9 cellular contexts compared by ENCODE assay signal in the genomic region with DNA sequence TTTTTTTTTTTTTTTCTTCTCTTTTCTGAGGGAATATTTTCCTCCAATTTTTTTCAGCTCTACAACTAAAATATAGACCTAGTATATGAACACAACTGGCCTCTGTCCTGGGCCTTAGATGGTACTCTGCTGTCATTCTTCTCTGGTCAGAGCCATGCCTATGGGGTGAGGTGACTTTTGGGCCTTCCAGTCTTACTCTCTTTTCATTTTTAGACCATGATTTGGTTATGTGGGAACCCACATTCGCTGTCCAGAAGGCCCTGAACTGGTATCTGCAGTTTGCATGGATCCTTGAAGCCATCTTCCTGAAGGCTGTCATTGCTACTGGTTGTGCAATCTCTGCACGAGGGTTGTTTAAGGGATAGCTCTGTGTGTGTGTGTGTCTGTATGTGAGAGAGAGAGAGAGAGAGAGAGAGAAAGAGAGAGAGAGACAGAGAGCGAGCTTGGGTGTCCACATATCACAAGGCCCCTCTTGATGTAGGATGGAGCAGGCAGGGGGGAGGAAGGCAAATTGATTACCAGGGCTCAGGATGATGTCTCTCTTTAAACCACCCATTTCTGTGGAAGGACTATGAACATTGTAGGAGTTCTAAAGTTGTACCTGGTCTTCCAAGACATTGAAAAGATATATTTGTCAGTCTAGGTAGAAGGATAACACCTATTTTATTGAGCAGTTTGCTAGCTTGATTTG. TPM values are rescaled to one million over a fixed set of nuclear protein-coding genes. Genes with fewer than 3 reads are reported as not detected.
A peak's percentile ranks its signal among the peaks of the same experiment; 100 is the strongest.
DNase-seq lines count a peak whose midpoint lies in the region; ATAC-seq, FAIRE-seq and TF ChIP-seq lines count a peak whose summit lies in the region.
"Had no signal": no experiment of that assay in that cellular context is flagged by ENCODE, and none has a peak within 500 bp of the region (broad histone marks: within the 10 kb centered on the region; RNA-seq: fewer than 3 reads in every experiment).

No MANE protein-coding gene starts in this region.

- no peak overlapping the region for H2AFZ ChIP-seq in PC-9

- DNase-seq in activated T-cell treated with anti-CD3 and anti-CD28 coated beads, Interleukin-2, amount 50 U/mL, for 72 hours: no peak
- DNase-seq in activated T-cell treated with anti-CD3 and anti-CD28 coated beads for 4 hours: no peak
- DNase-seq in left lobe of liver (ENCODE audit: low spot score): no peak
- no peak for DNase-seq in type B pancreatic cell (ENCODE audit: extremely low spot score, unreplicated experiment)
- DNase-seq in urothelium cell line (ENCODE audit: low spot score): no peak
- no peak for DNase-seq in DMS53 (lab: John Stamatoyannopoulos, UW)
- no peak for DNase-seq in PC-9
- DNase-seq: NCI-H524 treated with DMSO at 0.1 percent for 48 hours had no signal

- H3F3A ChIP-seq in PC-9 (ENCODE audit: insufficient read depth, low read depth): no peaks in the 10 kb centered on the region

- peaks cover 21% of the 10 kb centered on the region for H3K4me1 ChIP-seq in PC-9 (replicated peaks; ENCODE audit: insufficient read depth)

- H3K27me3 Mint-ChIP-seq in activated T-cell treated with anti-CD3 and anti-CD28 coated beads, Interleukin-2, amount 50 U/mL, for 72 hours (ENCODE audit: low read depth): no peaks in the 10 kb centered on the region
- H3K27me3 Mint-ChIP-seq in activated naive CD8-positive, alpha-beta T cell: no peaks in the 10 kb centered on the region
- H3K27me3 Mint-ChIP-seq in type B pancreatic cell: no peaks in the 10 kb centered on the region

- peaks cover 8 to 22% of the 10 kb centered on the region in 2 donors for H3K36me3 Mint-ChIP-seq in activated T-cell treated with anti-CD3 and anti-CD28 coated beads, Interleukin-2, amount 50 U/mL, for 72 hours (ENCODE audit: insufficient read depth in 2 of 2)
- peaks cover 38% of the 10 kb centered on the region for H3K36me3 Mint-ChIP-seq in activated naive CD8-positive, alpha-beta T cell
- peaks cover 33% of the 10 kb centered on the region for H3K36me3 Mint-ChIP-seq in type B pancreatic cell

- H3K9me3 ChIP-seq in PC-9 (ENCODE audit: insufficient read depth, low read depth): no peaks in the 10 kb centered on the region

- H4K20me1 ChIP-seq in PC-9 (ENCODE audit: insufficient read depth): no peaks in the 10 kb centered on the region

- peak overlapping the region; percentile 80 to 97 for H3K4me3 Mint-ChIP-seq in activated T-cell treated with anti-CD3 and anti-CD28 coated beads, Interleukin-2, amount 50 U/mL, for 72 hours
- H3K4me3 Mint-ChIP-seq in activated naive CD8-positive, alpha-beta T cell: peak overlapping the region; percentile 99
- peak overlapping the region; percentile 2 for H3K4me3 Mint-ChIP-seq in type B pancreatic cell

- H3K36me3 ChIP-seq in PC-9 (ENCODE audit: low read depth): no peaks in the 10 kb centered on the region

- peaks cover 96% of the 10 kb centered on the region for H3K4me1 Mint-ChIP-seq in activated T-cell treated with anti-CD3 and anti-CD28 coated beads, Interleukin-2, amount 50 U/mL, for 72 hours (ENCODE audit: low read depth)
- H3K4me1 Mint-ChIP-seq in activated naive CD8-positive, alpha-beta T cell (ENCODE audit: low read depth): peaks cover 77% of the 10 kb centered on the region
- H3K4me1 Mint-ChIP-seq in type B pancreatic cell (ENCODE audit: unreplicated experiment): peaks cover 45% of the 10 kb centered on the region

- H3K27ac Mint-ChIP-seq in activated T-cell treated with anti-CD3 and anti-CD28 coated beads, Interleukin-2, amount 50 U/mL, for 72 hours: peak overlapping the region; percentile 74
- peak overlapping the region; percentile 96 for H3K27ac Mint-ChIP-seq in activated naive CD8-positive, alpha-beta T cell
- H3K27ac Mint-ChIP-seq in type B pancreatic cell: no peak overlapping the region

- CTCF ChIA-PET in PC-9 (lab: Charles Lee): interaction anchor here (0.6 kb wide), 2 partner anchors 382 to 569 kb away, joined by 3 to 6 read pairs; no protein-coding TSS in a partner anchor

- H3K27me3 ChIP-seq in PC-9 (ENCODE audit: insufficient read depth, low read depth): no peaks in the 10 kb centered on the region

- intact Hi-C loops in PC-9 (cut with micrococcal nuclease; ENCODE audit: unreplicated experiment): no loop called here

- no peak overlapping the region for H3K4me3 ChIP-seq in PC-9

- no peak overlapping the region for H3K27ac ChIP-seq in PC-9

- POLR2A ChIA-PET in PC-9 (lab: Charles Lee; ENCODE audit: unreplicated experiment): interaction anchor here (0.6 kb wide), 2 partner anchors 46 to 1348 kb away, joined by 11 to 38 read pairs; no protein-coding TSS in a partner anchor

- no peak for TF ChIP-seq CTCF in type B pancreatic cell (conservative IDR thresholded peaks at IDR 0.05)
- TF ChIP-seq CTCF in PC-9 (conservative IDR thresholded peaks at IDR 0.05): no peak

- FAIRE-seq in urothelium cell line (lab: Jason Lieb, UNC): no peak

- no peaks in the 10 kb centered on the region for H3K9me3 Mint-ChIP-seq in activated T-cell treated with anti-CD3 and anti-CD28 coated beads, Interleukin-2, amount 50 U/mL, for 72 hours
- no peaks in the 10 kb centered on the region for H3K9me3 Mint-ChIP-seq in activated naive CD8-positive, alpha-beta T cell (ENCODE audit: low read depth)
- H3K9me3 Mint-ChIP-seq in type B pancreatic cell: peaks cover 18% of the 10 kb centered on the region

- BruUV-seq in PC-9 (replicated peaks; lab: Mats Ljungman, UMichigan): no TSS peak

- no peak overlapping the region for H3K4me2 ChIP-seq in PC-9

- H3K79me2 ChIP-seq in PC-9 (ENCODE audit: low read depth): peaks cover 72% of the 10 kb centered on the region

- ATAC-seq in activated T-cell treated with anti-CD3 and anti-CD28 coated beads, Interleukin-2, amount 50 U/mL, for 72 hours (replicated peaks in 1 of 2): peak; percentile 7 to 11
- peak; percentile 31 for ATAC-seq in left lobe of liver

- no peaks in the 10 kb centered on the region for H3K9me2 ChIP-seq in PC-9 (ENCODE audit: insufficient read depth)

RNA-seq across cellular contexts. Expression of gene TGFBR2, which starts 6.9 kb away (rescaled TPM):
- total RNA-seq in activated T-cell treated with anti-CD3 and anti-CD28 coated beads, Interleukin-2, amount 50 U/mL, for 72 hours: 10 to 100 TPM; 37.7 to 45.9 TPM
- total RNA-seq in left lobe of liver (26.9 TPM), type B pancreatic cell (ENCODE audit: low replicate concordance) (21.8 and 26.1 TPM in 2 replicates), PC-9 (2021) (26.4 and 33.6 TPM in 2 replicates)

Comparison
In these comparisons a context has a peak if more than half of its experiments do, and no peak if none do; other contexts are left out.
1. H3K4me3 Mint-ChIP-seq: peak in every context shown above with its lines; median percentile 99 in activated naive CD8-positive, alpha-beta T cell; 88 in activated T-cell treated with anti-CD3 and anti-CD28 coated beads, Interleukin-2, amount 50 U/mL, for 72 hours; 2 in type B pancreatic cell.